1 cellular context compared by ENCODE assay signal in the genomic region with DNA sequence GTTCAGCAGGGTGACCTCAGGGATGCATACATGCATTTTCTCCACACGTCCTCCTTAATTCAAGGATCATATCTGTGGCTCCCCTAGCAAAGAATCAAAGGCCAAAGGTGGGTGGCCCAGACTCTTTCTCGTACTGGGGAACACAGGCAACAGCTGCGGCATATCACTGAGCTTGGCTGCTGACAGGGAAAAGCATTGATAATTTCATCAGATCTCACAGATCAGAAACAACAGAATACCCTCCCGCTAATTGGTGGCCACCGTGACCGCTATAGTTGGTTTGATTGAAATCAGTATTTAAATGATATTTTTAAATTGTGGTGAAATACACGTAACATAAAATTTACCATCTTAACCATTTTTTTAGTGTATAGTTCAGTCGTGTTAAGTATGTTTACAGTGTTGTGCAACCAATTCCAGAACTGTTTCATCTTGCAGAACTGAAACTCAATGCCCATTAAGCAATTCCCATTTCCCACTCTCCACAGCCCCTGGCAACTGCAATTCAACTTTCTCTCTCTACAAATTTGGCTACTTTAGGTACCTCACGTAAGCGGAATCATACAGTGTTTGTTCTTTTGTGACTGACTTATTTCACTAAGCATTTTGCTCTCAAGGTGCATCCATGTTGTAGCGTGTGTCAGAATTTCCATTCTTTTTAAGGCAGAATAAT.
TF ChIP-seq lines count a peak whose summit lies in the region.

No MANE protein-coding gene starts in this region.

TF ChIP-seq in HepG2, 621 proteins besides CTCF, POLR2A, EP300 and RAD21 (continued from another document and continues in another):
- TF ChIP-seq PITX1 (CRISPR knock-in tag; IDR thresholded peaks at IDR 0.05), result 0 out of 2 replicates have a peak, but pooled peaks have one; percentile 24
- no peak for TF ChIP-seq MIER2 (CRISPR knock-in tag; IDR thresholded peaks at IDR 0.05)
- 0 out of 2 replicates have a peak, but pooled peaks have one; percentile 22 for TF ChIP-seq PPARG (CRISPR knock-in tag; conservative IDR thresholded peaks at IDR 0.05)
- TF ChIP-seq HMG20A (CRISPR knock-in tag; IDR thresholded peaks at IDR 0.05; ENCODE audit: borderline replicate concordance), result peak; percentile 84; the same call in 1 of the 2 replicates
- no peak for TF ChIP-seq RBFOX2 (IDR thresholded peaks at IDR 0.05; ENCODE audit: low read depth, low read length)
- no peak for TF ChIP-seq ZNF879 (CRISPR knock-in tag; IDR thresholded peaks at IDR 0.05)
- no peak for TF ChIP-seq MXI1 (IDR thresholded peaks at IDR 0.05; ENCODE audit: borderline replicate concordance, low read depth, low read length)
- peak; percentile 79; the same call in 1 of the 2 replicates for TF ChIP-seq TRIM24 (CRISPR knock-in tag; IDR thresholded peaks at IDR 0.05)
- TF ChIP-seq FOSL2 (CRISPR knock-in tag; IDR thresholded peaks at IDR 0.05), result peak; percentile 62
- TF ChIP-seq ZFP82 (CRISPR knock-in tag; IDR thresholded peaks at IDR 0.05; ENCODE audit: borderline replicate concordance), result no peak
- TF ChIP-seq, protein P1, sequence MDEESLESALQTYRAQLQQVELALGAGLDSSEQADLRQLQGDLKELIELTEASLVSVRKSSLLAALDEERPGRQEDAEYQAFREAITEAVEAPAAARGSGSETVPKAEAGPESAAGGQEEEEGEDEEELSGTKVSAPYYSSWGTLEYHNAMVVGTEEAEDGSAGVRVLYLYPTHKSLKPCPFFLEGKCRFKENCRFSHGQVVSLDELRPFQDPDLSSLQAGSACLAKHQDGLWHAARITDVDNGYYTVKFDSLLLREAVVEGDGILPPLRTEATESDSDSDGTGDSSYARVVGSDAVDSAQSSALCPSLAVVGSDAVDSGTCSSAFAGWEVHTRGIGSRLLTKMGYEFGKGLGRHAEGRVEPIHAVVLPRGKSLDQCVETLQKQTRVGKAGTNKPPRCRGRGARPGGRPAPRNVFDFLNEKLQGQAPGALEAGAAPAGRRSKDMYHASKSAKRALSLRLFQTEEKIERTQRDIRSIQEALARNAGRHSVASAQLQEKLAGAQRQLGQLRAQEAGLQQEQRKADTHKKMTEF (CRISPR knock-in tag; IDR thresholded peaks at IDR 0.05), result peak; percentile 83; the same call in 1 of the 2 replicates
- 0 out of 2 replicates have a peak, but pooled peaks have one; percentile 25 for TF ChIP-seq KDM1A (CRISPR knock-in tag; IDR thresholded peaks at IDR 0.05)
- peak; percentile 65 for TF ChIP-seq ARID3A (IDR thresholded peaks at IDR 0.05; ENCODE audit: low read depth, low read length)
- TF ChIP-seq, protein P2, sequence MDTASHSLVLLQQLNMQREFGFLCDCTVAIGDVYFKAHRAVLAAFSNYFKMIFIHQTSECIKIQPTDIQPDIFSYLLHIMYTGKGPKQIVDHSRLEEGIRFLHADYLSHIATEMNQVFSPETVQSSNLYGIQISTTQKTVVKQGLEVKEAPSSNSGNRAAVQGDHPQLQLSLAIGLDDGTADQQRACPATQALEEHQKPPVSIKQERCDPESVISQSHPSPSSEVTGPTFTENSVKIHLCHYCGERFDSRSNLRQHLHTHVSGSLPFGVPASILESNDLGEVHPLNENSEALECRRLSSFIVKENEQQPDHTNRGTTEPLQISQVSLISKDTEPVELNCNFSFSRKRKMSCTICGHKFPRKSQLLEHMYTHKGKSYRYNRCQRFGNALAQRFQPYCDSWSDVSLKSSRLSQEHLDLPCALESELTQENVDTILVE (CRISPR knock-in tag; IDR thresholded peaks at IDR 0.05), result no peak; the same call in 1 of the 2 replicates
- TF ChIP-seq, protein P3, sequence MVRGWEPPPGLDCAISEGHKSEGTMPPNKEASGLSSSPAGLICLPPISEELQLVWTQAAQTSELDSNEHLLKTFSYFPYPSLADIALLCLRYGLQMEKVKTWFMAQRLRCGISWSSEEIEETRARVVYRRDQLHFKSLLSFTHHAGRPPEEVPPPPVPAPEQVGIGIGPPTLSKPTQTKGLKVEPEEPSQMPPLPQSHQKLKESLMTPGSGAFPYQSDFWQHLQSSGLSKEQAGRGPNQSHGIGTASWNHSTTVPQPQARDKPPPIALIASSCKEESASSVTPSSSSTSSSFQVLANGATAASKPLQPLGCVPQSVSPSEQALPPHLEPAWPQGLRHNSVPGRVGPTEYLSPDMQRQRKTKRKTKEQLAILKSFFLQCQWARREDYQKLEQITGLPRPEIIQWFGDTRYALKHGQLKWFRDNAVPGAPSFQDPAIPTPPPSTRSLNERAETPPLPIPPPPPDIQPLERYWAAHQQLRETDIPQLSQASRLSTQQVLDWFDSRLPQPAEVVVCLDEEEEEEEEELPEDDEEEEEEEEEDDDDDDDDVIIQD (CRISPR knock-in tag; IDR thresholded peaks at IDR 0.05; ENCODE audit: low read depth), result peak; percentile 86; the same call in 1 of the 2 replicates
- peak in 1 of 2 experiments; percentile 58; a peak in 2 of 4 replicates for TF ChIP-seq ATF4 (CRISPR knock-in tag; IDR thresholded peaks at IDR 0.05)
- TF ChIP-seq ZNF350 (CRISPR knock-in tag; IDR thresholded peaks at IDR 0.05; ENCODE audit: borderline replicate concordance, low read depth), result 0 out of 2 replicates have a peak, but pooled peaks have one; percentile 30
- TF ChIP-seq ZMYM3 (CRISPR knock-in tag; IDR thresholded peaks at IDR 0.05), result peak; percentile 43; the same call in 1 of the 2 replicates
- peak; percentile 37; the same call in 1 of the 2 replicates for TF ChIP-seq RARA (CRISPR knock-in tag; IDR thresholded peaks at IDR 0.05)
- peak; percentile 46; the same call in 1 of the 2 replicates for TF ChIP-seq SAP130 (CRISPR knock-in tag; IDR thresholded peaks at IDR 0.05; ENCODE audit: low read depth)
- peak; percentile 46 for TF ChIP-seq TEAD3 (CRISPR knock-in tag; optimal IDR thresholded peaks at IDR 0.05; ENCODE audit: borderline replicate concordance)
- TF ChIP-seq SALL1 (CRISPR knock-in tag; IDR thresholded peaks at IDR 0.05), result peak; percentile 40; the same call in 1 of the 2 replicates
- no peak for TF ChIP-seq ZNF562 (CRISPR knock-in tag; IDR thresholded peaks at IDR 0.05; ENCODE audit: borderline replicate concordance)
- TF ChIP-seq TBX2 (CRISPR knock-in tag; IDR thresholded peaks at IDR 0.05; ENCODE audit: borderline replicate concordance), result peak; percentile 29; the same call in 1 of the 2 replicates
- no peak for TF ChIP-seq FOXP1 (IDR thresholded peaks at IDR 0.05)
- TF ChIP-seq FOXP1 (CRISPR knock-in tag; IDR thresholded peaks at IDR 0.05), result peak; percentile 67; the same call in 1 of the 2 replicates
- TF ChIP-seq POGZ (CRISPR knock-in tag; IDR thresholded peaks at IDR 0.05), result peak; percentile 64
- peak; percentile 33; the same call in 1 of the 2 replicates for TF ChIP-seq HOXA5 (CRISPR knock-in tag; IDR thresholded peaks at IDR 0.05)
- TF ChIP-seq ZNF331 (CRISPR knock-in tag; IDR thresholded peaks at IDR 0.05), result peak; percentile 70; the same call in 1 of the 2 replicates
- 0 out of 2 replicates have a peak, but pooled peaks have one; percentile 20 for TF ChIP-seq ZBTB43 (CRISPR knock-in tag; conservative IDR thresholded peaks at IDR 0.05)
- TF ChIP-seq CCAR2 (optimal IDR thresholded peaks at IDR 0.05; ENCODE audit: low read depth, low read length), result no peak
- 0 out of 2 replicates have a peak, but pooled peaks have one; percentile 50 for TF ChIP-seq ZNF747 (CRISPR knock-in tag; IDR thresholded peaks at IDR 0.05; ENCODE audit: borderline replicate concordance)
- TF ChIP-seq SMAD3 (CRISPR knock-in tag; IDR thresholded peaks at IDR 0.05), result peak; percentile 80; the same call in 1 of the 2 replicates
- TF ChIP-seq CREM (IDR thresholded peaks at IDR 0.05), result peak; percentile 28; the same call in 1 of the 2 replicates
- no peak for TF ChIP-seq CREM (CRISPR knock-in tag; IDR thresholded peaks at IDR 0.05)
- peak; percentile 91; the same call in 1 of the 2 replicates for TF ChIP-seq SIX4 (CRISPR knock-in tag; IDR thresholded peaks at IDR 0.05)
- peak; percentile 67 for TF ChIP-seq BCL6 (CRISPR knock-in tag; IDR thresholded peaks at IDR 0.05)
- TF ChIP-seq, protein P4, sequence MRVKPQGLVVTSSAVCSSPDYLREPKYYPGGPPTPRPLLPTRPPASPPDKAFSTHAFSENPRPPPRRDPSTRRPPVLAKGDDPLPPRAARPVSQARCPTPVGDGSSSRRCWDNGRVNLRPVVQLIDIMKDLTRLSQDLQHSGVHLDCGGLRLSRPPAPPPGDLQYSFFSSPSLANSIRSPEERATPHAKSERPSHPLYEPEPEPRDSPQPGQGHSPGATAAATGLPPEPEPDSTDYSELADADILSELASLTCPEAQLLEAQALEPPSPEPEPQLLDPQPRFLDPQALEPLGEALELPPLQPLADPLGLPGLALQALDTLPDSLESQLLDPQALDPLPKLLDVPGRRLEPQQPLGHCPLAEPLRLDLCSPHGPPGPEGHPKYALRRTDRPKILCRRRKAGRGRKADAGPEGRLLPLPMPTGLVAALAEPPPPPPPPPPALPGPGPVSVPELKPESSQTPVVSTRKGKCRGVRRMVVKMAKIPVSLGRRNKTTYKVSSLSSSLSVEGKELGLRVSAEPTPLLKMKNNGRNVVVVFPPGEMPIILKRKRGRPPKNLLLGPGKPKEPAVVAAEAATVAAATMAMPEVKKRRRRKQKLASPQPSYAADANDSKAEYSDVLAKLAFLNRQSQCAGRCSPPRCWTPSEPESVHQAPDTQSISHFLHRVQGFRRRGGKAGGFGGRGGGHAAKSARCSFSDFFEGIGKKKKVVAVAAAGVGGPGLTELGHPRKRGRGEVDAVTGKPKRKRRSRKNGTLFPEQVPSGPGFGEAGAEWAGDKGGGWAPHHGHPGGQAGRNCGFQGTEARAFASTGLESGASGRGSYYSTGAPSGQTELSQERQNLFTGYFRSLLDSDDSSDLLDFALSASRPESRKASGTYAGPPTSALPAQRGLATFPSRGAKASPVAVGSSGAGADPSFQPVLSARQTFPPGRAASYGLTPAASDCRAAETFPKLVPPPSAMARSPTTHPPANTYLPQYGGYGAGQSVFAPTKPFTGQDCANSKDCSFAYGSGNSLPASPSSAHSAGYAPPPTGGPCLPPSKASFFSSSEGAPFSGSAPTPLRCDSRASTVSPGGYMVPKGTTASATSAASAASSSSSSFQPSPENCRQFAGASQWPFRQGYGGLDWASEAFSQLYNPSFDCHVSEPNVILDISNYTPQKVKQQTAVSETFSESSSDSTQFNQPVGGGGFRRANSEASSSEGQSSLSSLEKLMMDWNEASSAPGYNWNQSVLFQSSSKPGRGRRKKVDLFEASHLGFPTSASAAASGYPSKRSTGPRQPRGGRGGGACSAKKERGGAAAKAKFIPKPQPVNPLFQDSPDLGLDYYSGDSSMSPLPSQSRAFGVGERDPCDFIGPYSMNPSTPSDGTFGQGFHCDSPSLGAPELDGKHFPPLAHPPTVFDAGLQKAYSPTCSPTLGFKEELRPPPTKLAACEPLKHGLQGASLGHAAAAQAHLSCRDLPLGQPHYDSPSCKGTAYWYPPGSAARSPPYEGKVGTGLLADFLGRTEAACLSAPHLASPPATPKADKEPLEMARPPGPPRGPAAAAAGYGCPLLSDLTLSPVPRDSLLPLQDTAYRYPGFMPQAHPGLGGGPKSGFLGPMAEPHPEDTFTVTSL (CRISPR knock-in tag; IDR thresholded peaks at IDR 0.05; ENCODE audit: borderline replicate concordance), result peak; percentile 90
- TF ChIP-seq ELF1 (CRISPR knock-in tag; IDR thresholded peaks at IDR 0.05), result no peak
- TF ChIP-seq SRSF1 (optimal IDR thresholded peaks at IDR 0.05; ENCODE audit: low read depth, low read length), result no peak
- no peak for TF ChIP-seq PAX8 (CRISPR knock-in tag; IDR thresholded peaks at IDR 0.05; ENCODE audit: borderline replicate concordance)
- peak; percentile 71 for TF ChIP-seq NCOA2 (CRISPR knock-in tag; IDR thresholded peaks at IDR 0.05)
- TF ChIP-seq SSRP1 (CRISPR knock-in tag; IDR thresholded peaks at IDR 0.05), result no peak
- peak; percentile 84 for TF ChIP-seq ISL2 (CRISPR knock-in tag; IDR thresholded peaks at IDR 0.05)
- peak; percentile 34; the same call in 1 of the 2 replicates for TF ChIP-seq ZNF12 (CRISPR knock-in tag; IDR thresholded peaks at IDR 0.05)
- peak; percentile 40; the same call in 1 of the 2 replicates for TF ChIP-seq SMC3 (IDR thresholded peaks at IDR 0.05; ENCODE audit: low read length)
- peak; percentile 91 for TF ChIP-seq FOXA3 (CRISPR knock-in tag; IDR thresholded peaks at IDR 0.05)
- TF ChIP-seq FOXO1 (CRISPR knock-in tag; IDR thresholded peaks at IDR 0.05), result peak; percentile 29; the same call in 1 of the 2 replicates
- peak; percentile 78 for TF ChIP-seq RCOR2 (CRISPR knock-in tag; IDR thresholded peaks at IDR 0.05)
- TF ChIP-seq NFE2L1 (CRISPR knock-in tag; IDR thresholded peaks at IDR 0.05; ENCODE audit: borderline replicate concordance), result no peak
- TF ChIP-seq MED1 (CRISPR knock-in tag; IDR thresholded peaks at IDR 0.05), result peak; percentile 75; the same call in 1 of the 2 replicates
- TF ChIP-seq ZNF878 (CRISPR knock-in tag; IDR thresholded peaks at IDR 0.05), result no peak
